Comparison of ENCODE assay signal across 14 cellular contexts in genomic region chr1:36771678-36772284, GRCh38.
A peak's percentile ranks its signal among the peaks of the same experiment; 100 is the strongest.
DNase-seq lines count a peak whose midpoint lies in the region; ATAC-seq and TF ChIP-seq lines count a peak whose summit lies in the region.
"Had no signal": no experiment of that assay in that cellular context is flagged by ENCODE, and none has a peak within 500 bp of the region (broad histone marks: within the 10 kb centered on the region; RNA-seq: fewer than 3 reads in every experiment).

No MANE protein-coding gene starts in this region.

- intact Hi-C loops in esophagus squamous epithelium (cut with DNase I) (no loop called here), Right ventricle myocardium inferior (cut with DNase I) (no loop called here)

- ATAC-seq in HG03135 (IDR thresholded peaks at IDR 0.05; ENCODE audit: unreplicated experiment): no peak
- ATAC-seq in Right ventricle myocardium inferior: no peak
- ATAC-seq: A549, Panc1 had no signal

- TF ChIP-seq CTCF in esophagus squamous epithelium (IDR thresholded peaks at IDR 0.05): no peak

- H3K4me3 ChIP-seq in iPS-18c (ENCODE audit: insufficient read depth, low read depth, low read length) (peak overlapping the region; percentile 11; the same call in 1 of the 2 replicates), esophagus squamous epithelium (no peak overlapping the region)
- H3K4me3 ChIP-seq: A549 had no signal

- H3K4me1 ChIP-seq in esophagus squamous epithelium: no peaks in the 10 kb centered on the region
- H3K4me1 ChIP-seq: A549 had no signal

- DNase-seq in NCI-H82 (lab: John Stamatoyannopoulos, UW): peak; percentile 41
- no peak for DNase-seq in NCI-H82 treated with DMSO at 0.1 percent for 48 hours (lab: John Stamatoyannopoulos, UW; ENCODE audit: unreplicated experiment)
- DNase-seq in NCI-H2227 (lab: John Stamatoyannopoulos, UW; ENCODE audit: unreplicated experiment): peak; percentile 54
- no peak for DNase-seq in esophagus squamous epithelium (lab: John Stamatoyannopoulos, UW)
- DNase-seq in Right ventricle myocardium inferior (ENCODE audit: missing footprints): no peak
- DNase-seq in hippocampal formation (lab: John Stamatoyannopoulos, UW): no peak
- DNase-seq: KG1; mesenchymal stem cell; NCI-H2107; stimulated activated naive CD4-positive, alpha-beta T cell had no signal

- H3K36me3 ChIP-seq in esophagus squamous epithelium: no peaks in the 10 kb centered on the region

- H3K9me3 ChIP-seq in iPS-18c (ENCODE audit: control insufficient read depth, insufficient read depth, low read length) (no peaks in the 10 kb centered on the region), esophagus squamous epithelium (no peaks in the 10 kb centered on the region)
- H3K9me3 ChIP-seq: A549 had no signal

- no peak overlapping the region for H3K27ac ChIP-seq in esophagus squamous epithelium
- H3K27ac ChIP-seq: A549 had no signal

- H3K27me3 ChIP-seq in esophagus squamous epithelium: peaks cover 0 to 88% (median 5%) of the 10 kb centered on the region in 4 donors

- WGBS in esophagus squamous epithelium, 2 donors: 0 to 20% methylated on average over 5 to 7 of the region's 15 CpGs

- TF ChIP-seq POLR2A in esophagus squamous epithelium (IDR thresholded peaks at IDR 0.05): no peak

Comparison
In these comparisons a context has a peak if more than half of its experiments do, and no peak if none do; other contexts are left out.
1. DNase-seq: peak in NCI-H82 (single experiment) and NCI-H2227 (single experiment); none in NCI-H82 treated with DMSO at 0.1 percent for 48 hours (single experiment), esophagus squamous epithelium (single experiment), Right ventricle myocardium inferior (single experiment) and hippocampal formation (0 of 2).